ENCODE assay signal across 18 cellular contexts in the genomic region with DNA sequence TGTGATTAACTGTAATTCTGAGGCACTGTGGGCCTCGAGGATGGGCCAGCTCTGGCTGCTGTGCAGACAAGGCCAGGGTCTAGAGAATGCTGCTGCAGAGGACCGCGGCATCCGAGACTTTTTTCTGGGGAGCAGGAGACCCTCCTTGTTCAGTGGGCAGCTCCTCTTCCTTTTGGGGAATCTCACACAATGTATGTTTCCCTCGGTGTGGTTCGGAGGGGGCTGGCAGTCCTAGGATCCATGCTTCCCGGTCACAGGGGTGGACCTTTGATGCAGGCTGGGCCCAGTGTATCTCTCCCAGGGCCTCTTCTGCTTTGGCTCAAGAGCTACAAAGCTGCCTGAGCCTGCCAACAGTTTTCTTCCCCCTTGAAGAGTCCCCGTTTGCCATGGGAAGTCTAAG. TPM values are rescaled to one million over a fixed set of nuclear protein-coding genes. Genes with fewer than 3 reads are reported as not detected.
DNase-seq lines count a peak whose midpoint lies in the region; ATAC-seq and TF ChIP-seq lines count a peak whose summit lies in the region.
"Had no signal": no experiment of that assay in that cellular context is flagged by ENCODE, and none has a peak within 500 bp of the region (broad histone marks: within the 10 kb centered on the region; RNA-seq: fewer than 3 reads in every experiment).

No MANE protein-coding gene starts in this region.

- no peak overlapping the region for H3K9ac ChIP-seq in endodermal cell (ENCODE audit: extremely low read depth, low read length, poor library complexity, severe bottlenecking)
- H3K9ac ChIP-seq: KMS-11 had no signal

- no peak overlapping the region for H3K27ac ChIP-seq in endodermal cell (ENCODE audit: low read depth, low read length)
- H3K27ac ChIP-seq in naive thymus-derived CD4-positive, alpha-beta T cell (ENCODE audit: low read depth, low read length), result no peak overlapping the region
- H3K27ac ChIP-seq: KMS-11 had no signal

- no peaks in the 10 kb centered on the region for H3K4me1 Mint-ChIP-seq in activated naive CD4-positive, alpha-beta T cell treated with anti-CD3 and anti-CD28 coated beads, Interleukin-2, amount 50 U/mL, for 24 hours
- no peaks in the 10 kb centered on the region for H3K4me1 Mint-ChIP-seq in endodermal cell
- H3K4me1 Mint-ChIP-seq in progenitor cell of endocrine pancreas (ENCODE audit: low read depth), result no peaks in the 10 kb centered on the region
- H3K4me1 Mint-ChIP-seq in naive thymus-derived CD4-positive, alpha-beta T cell, result no peaks in the 10 kb centered on the region
- H3K4me1 Mint-ChIP-seq: CD4-positive, alpha-beta memory T cell had no signal

- no peak for DNase-seq in activated naive CD4-positive, alpha-beta T cell (lab: John Stamatoyannopoulos, UW)
- DNase-seq in endodermal cell, result peak; percentile 20
- no peak for DNase-seq in progenitor cell of endocrine pancreas (ENCODE audit: low spot score, unreplicated experiment)
- DNase-seq in stimulated activated naive CD4-positive, alpha-beta T cell treated with Interleukin-2 at 50 U/mL for 16 hours (lab: John Stamatoyannopoulos, UW), result no peak
- DNase-seq in naive thymus-derived CD4-positive, alpha-beta T cell, result no peak
- DNase-seq: ACHN; BE2C; CD4-positive, alpha-beta memory T cell; DND-41; GF-D8; NCI-H1092; NCI-H1694; NCI-H345; NCI-H526 treated with DMSO at 0.1 percent for 48 hours had no signal

- H3K27ac Mint-ChIP-seq in activated naive CD4-positive, alpha-beta T cell treated with anti-CD3 and anti-CD28 coated beads, Interleukin-2, amount 50 U/mL, for 24 hours, result peak overlapping the region; percentile 23
- H3K27ac Mint-ChIP-seq in endodermal cell (no peak overlapping the region), progenitor cell of endocrine pancreas (peak overlapping the region; percentile 42)
- no peak overlapping the region for H3K27ac Mint-ChIP-seq in naive thymus-derived CD4-positive, alpha-beta T cell

- TF ChIP-seq CTCF in endodermal cell (conservative IDR thresholded peaks at IDR 0.05) (no peak), progenitor cell of endocrine pancreas (IDR thresholded peaks at IDR 0.05; ENCODE audit: unreplicated experiment) (no peak)

- no peaks in the 10 kb centered on the region for H3K36me3 Mint-ChIP-seq in activated naive CD4-positive, alpha-beta T cell treated with anti-CD3 and anti-CD28 coated beads, Interleukin-2, amount 50 U/mL, for 24 hours
- H3K36me3 Mint-ChIP-seq in endodermal cell (ENCODE audit: low read depth) (no peaks in the 10 kb centered on the region), progenitor cell of endocrine pancreas (ENCODE audit: insufficient read depth) (no peaks in the 10 kb centered on the region)
- no peaks in the 10 kb centered on the region for H3K36me3 Mint-ChIP-seq in naive thymus-derived CD4-positive, alpha-beta T cell
- H3K36me3 Mint-ChIP-seq: CD4-positive, alpha-beta memory T cell had no signal

- no peak overlapping the region for H3K4me3 Mint-ChIP-seq in activated naive CD4-positive, alpha-beta T cell treated with anti-CD3 and anti-CD28 coated beads, Interleukin-2, amount 50 U/mL, for 24 hours
- H3K4me3 Mint-ChIP-seq in endodermal cell (no peak overlapping the region), progenitor cell of endocrine pancreas (ENCODE audit: low read depth) (no peak overlapping the region)
- no peak overlapping the region for H3K4me3 Mint-ChIP-seq in naive thymus-derived CD4-positive, alpha-beta T cell
- H3K4me3 Mint-ChIP-seq: CD4-positive, alpha-beta memory T cell had no signal

- ATAC-seq in GM18517 (IDR thresholded peaks at IDR 0.05; ENCODE audit: unreplicated experiment), result no peak
- ATAC-seq in naive thymus-derived CD4-positive, alpha-beta T cell, result no peak

- WGBS in endodermal cell (ENCODE audit: insufficient coverage in 1 of 2, insufficient read length in 1 of 2), 2 experiments, result 90 to 94% methylated on average over 5 to 8 of the region's 8 CpGs

- no peaks in the 10 kb centered on the region for H3K27me3 ChIP-seq in endodermal cell (ENCODE audit: control insufficient read depth, insufficient read depth, low read length, poor library complexity, severe bottlenecking)
- H3K27me3 ChIP-seq in naive thymus-derived CD4-positive, alpha-beta T cell (ENCODE audit: control insufficient read depth in 2 of 2, insufficient read depth in 2 of 2, low read length in 2 of 2), result no peaks in the 10 kb centered on the region
- H3K27me3 ChIP-seq: BE2C had no signal

- H3K4me3 ChIP-seq in endodermal cell (ENCODE audit: low read length), result no peak overlapping the region
- H3K4me3 ChIP-seq in naive thymus-derived CD4-positive, alpha-beta T cell (ENCODE audit: low read length), result no peak overlapping the region

- no peaks in the 10 kb centered on the region for H3K36me3 ChIP-seq in endodermal cell (ENCODE audit: control insufficient read depth, insufficient read depth, low read length)
- no peaks in the 10 kb centered on the region for H3K36me3 ChIP-seq in naive thymus-derived CD4-positive, alpha-beta T cell (ENCODE audit: control insufficient read depth in 2 of 3, insufficient read depth in 3 of 3, low read length in 3 of 3)
- H3K36me3 ChIP-seq: BE2C had no signal

- POLR2A ChIA-PET in naive thymus-derived CD4-positive, alpha-beta T cell (lab: Charles Lee), result interaction anchor here (0.8 kb wide), 1 partner anchor 164 kb away, joined by 3 read pairs; no protein-coding TSS in a partner anchor

- H3K4me1 ChIP-seq in endodermal cell (ENCODE audit: control insufficient read depth, insufficient read depth, low read length), result no peaks in the 10 kb centered on the region
- no peaks in the 10 kb centered on the region for H3K4me1 ChIP-seq in naive thymus-derived CD4-positive, alpha-beta T cell (ENCODE audit: control insufficient read depth in 2 of 2, insufficient read depth in 2 of 2, low read length in 2 of 2)
- H3K4me1 ChIP-seq: BE2C had no signal

- H3K27me3 Mint-ChIP-seq in activated naive CD4-positive, alpha-beta T cell treated with anti-CD3 and anti-CD28 coated beads, Interleukin-2, amount 50 U/mL, for 24 hours, result no peaks in the 10 kb centered on the region
- no peaks in the 10 kb centered on the region for H3K27me3 Mint-ChIP-seq in endodermal cell (ENCODE audit: insufficient read depth)
- H3K27me3 Mint-ChIP-seq in progenitor cell of endocrine pancreas, result peaks cover 3% of the 10 kb centered on the region
- peaks cover 0 to 9% (median 0%) of the 10 kb centered on the region in 5 donors for H3K27me3 Mint-ChIP-seq in naive thymus-derived CD4-positive, alpha-beta T cell
- H3K27me3 Mint-ChIP-seq: CD4-positive, alpha-beta memory T cell had no signal

- intact Hi-C loops in naive thymus-derived CD4-positive, alpha-beta T cell (cut with micrococcal nuclease), result no loop called here

- no peaks in the 10 kb centered on the region for H3K9me3 ChIP-seq in endodermal cell (ENCODE audit: control insufficient read depth, low read length)
- no peaks in the 10 kb centered on the region for H3K9me3 ChIP-seq in naive thymus-derived CD4-positive, alpha-beta T cell (ENCODE audit: control insufficient read depth in 2 of 3, low read length in 3 of 3)
- H3K9me3 ChIP-seq: BE2C had no signal

- CTCF ChIA-PET in naive thymus-derived CD4-positive, alpha-beta T cell (lab: Charles Lee), result no interaction called here

- H3K9me3 Mint-ChIP-seq in activated naive CD4-positive, alpha-beta T cell treated with anti-CD3 and anti-CD28 coated beads, Interleukin-2, amount 50 U/mL, for 24 hours, result no peaks in the 10 kb centered on the region
- no peaks in the 10 kb centered on the region for H3K9me3 Mint-ChIP-seq in endodermal cell
- no peaks in the 10 kb centered on the region for H3K9me3 Mint-ChIP-seq in progenitor cell of endocrine pancreas (ENCODE audit: low read depth)
- no peaks in the 10 kb centered on the region for H3K9me3 Mint-ChIP-seq in naive thymus-derived CD4-positive, alpha-beta T cell
- H3K9me3 Mint-ChIP-seq: CD4-positive, alpha-beta memory T cell had no signal

RNA-seq across cellular contexts. Expression of a gene that starts 31.5 kb away (rescaled TPM):
- total RNA-seq in endodermal cell (not detected), progenitor cell of endocrine pancreas (0.14 TPM in 1 of 2 replicates, not detected in the other)
- 0.43 TPM for polyA plus RNA-seq in endodermal cell (2013, experiment 1 of 2)
- polyA plus RNA-seq in endodermal cell (2013, experiment 2 of 2), result not detected
- under 1 TPM in 2 of 5 experiments, not detected in 3; 0.20 to 0.32 TPM for total RNA-seq in naive thymus-derived CD4-positive, alpha-beta T cell
- polyA plus RNA-seq in naive thymus-derived CD4-positive, alpha-beta T cell, result not detected
- total RNA-seq: CD4-positive, alpha-beta memory T cell; MCF 10A had no signal
- polyA plus RNA-seq: CD4-positive, alpha-beta memory T cell had no signal

Comparison
In these comparisons a context has a peak if more than half of its experiments do, and no peak if none do; other contexts are left out.
1. H3K27ac Mint-ChIP-seq: peak in activated naive CD4-positive, alpha-beta T cell treated with anti-CD3 and anti-CD28 coated beads, Interleukin-2, amount 50 U/mL, for 24 hours (single experiment) and progenitor cell of endocrine pancreas (single experiment); none in endodermal cell (single experiment) and naive thymus-derived CD4-positive, alpha-beta T cell (0 of 9).